1 cellular context compared by ENCODE assay signal in genomic region chr17:28335201-28335958, GRCh38.
TF ChIP-seq lines count a peak whose summit lies in the region.

A gene with protein sequence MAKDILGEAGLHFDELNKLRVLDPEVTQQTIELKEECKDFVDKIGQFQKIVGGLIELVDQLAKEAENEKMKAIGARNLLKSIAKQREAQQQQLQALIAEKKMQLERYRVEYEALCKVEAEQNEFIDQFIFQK (minus strand): TSS chr17:28335472. CDS start chr17:28331985, 3,487 bp downstream.
Gene TNFAIP1, plus strand, starts transcription at chr17:28335761. Its CDS starts 3,761 bp downstream, at chr17:28339522.

TF ChIP-seq in HepG2, 621 proteins besides CTCF, POLR2A, EP300 and RAD21 (continued from another document and continues in another):
- TF ChIP-seq, protein P1, sequence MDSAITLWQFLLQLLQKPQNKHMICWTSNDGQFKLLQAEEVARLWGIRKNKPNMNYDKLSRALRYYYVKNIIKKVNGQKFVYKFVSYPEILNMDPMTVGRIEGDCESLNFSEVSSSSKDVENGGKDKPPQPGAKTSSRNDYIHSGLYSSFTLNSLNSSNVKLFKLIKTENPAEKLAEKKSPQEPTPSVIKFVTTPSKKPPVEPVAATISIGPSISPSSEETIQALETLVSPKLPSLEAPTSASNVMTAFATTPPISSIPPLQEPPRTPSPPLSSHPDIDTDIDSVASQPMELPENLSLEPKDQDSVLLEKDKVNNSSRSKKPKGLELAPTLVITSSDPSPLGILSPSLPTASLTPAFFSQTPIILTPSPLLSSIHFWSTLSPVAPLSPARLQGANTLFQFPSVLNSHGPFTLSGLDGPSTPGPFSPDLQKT (CRISPR knock-in tag; IDR thresholded peaks at IDR 0.05; ENCODE audit: borderline replicate concordance), result no peak
- TF ChIP-seq ZNF746 (CRISPR knock-in tag; IDR thresholded peaks at IDR 0.05) (no peak), XRCC5 (optimal IDR thresholded peaks at IDR 0.05; ENCODE audit: low read length) (peak; percentile 91), IRX3 (CRISPR knock-in tag; IDR thresholded peaks at IDR 0.05; ENCODE audit: borderline replicate concordance, low read depth) (0 out of 2 replicates have a peak, but pooled peaks have one; percentile 34), IKZF5 (CRISPR knock-in tag; IDR thresholded peaks at IDR 0.05) (peak; percentile 77), CHD2 (IDR thresholded peaks at IDR 0.05; ENCODE audit: low read depth, low read length) (peak; percentile 71), ZKSCAN8 (CRISPR knock-in tag; IDR thresholded peaks at IDR 0.05; ENCODE audit: borderline replicate concordance) (no peak), ZSCAN21 (CRISPR knock-in tag; IDR thresholded peaks at IDR 0.05; ENCODE audit: borderline replicate concordance) (no peak; the same call in 1 of the 2 replicates), CCDC6 (CRISPR knock-in tag; IDR thresholded peaks at IDR 0.05) (0 out of 2 replicates have a peak, but pooled peaks have one; percentile 35), ZNF558 (CRISPR knock-in tag; IDR thresholded peaks at IDR 0.05; ENCODE audit: borderline replicate concordance) (0 out of 2 replicates have a peak, but pooled peaks have one; percentile 9), ZNF17 (CRISPR knock-in tag; IDR thresholded peaks at IDR 0.05) (no peak), GPBP1L1 (CRISPR knock-in tag; IDR thresholded peaks at IDR 0.05) (no peak), JUND (CRISPR knock-in tag; IDR thresholded peaks at IDR 0.05) (peak; percentile 92), ZNF20 (CRISPR knock-in tag; IDR thresholded peaks at IDR 0.05) (no peak; the same call in 1 of the 2 replicates), ZNF235 (CRISPR knock-in tag; IDR thresholded peaks at IDR 0.05; ENCODE audit: borderline replicate concordance) (0 out of 2 replicates have a peak, but pooled peaks have one; percentile 22), SP4 (CRISPR knock-in tag; IDR thresholded peaks at IDR 0.05) (peak; percentile 85), MAFK (conservative IDR thresholded peaks at IDR 0.05 in 1 of 2, IDR thresholded peaks at IDR 0.05 in 1 of 2; ENCODE audit: low read length in 2 of 2) (no peak), BHLHE40 (IDR thresholded peaks at IDR 0.05; ENCODE audit: low read length) (no peak; the same call in 1 of the 2 replicates), REST (IDR thresholded peaks at IDR 0.05; ENCODE audit: borderline replicate concordance in 1 of 2, low read depth in 1 of 2, low read length in 2 of 2) (no peak), RFX5 (IDR thresholded peaks at IDR 0.05; ENCODE audit: low read depth, low read length) (peak; percentile 82; the same call in 1 of the 2 replicates), TBL1XR1 (IDR thresholded peaks at IDR 0.05; ENCODE audit: borderline replicate concordance, low read length, partially characterized antibody) (peak; percentile 93), TEAD2 (CRISPR knock-in tag; IDR thresholded peaks at IDR 0.05) (no peak), TFAP4 (IDR thresholded peaks at IDR 0.05; ENCODE audit: borderline replicate concordance, low read depth) (peak; percentile 73; the same call in 1 of the 2 replicates), NR2C2 (CRISPR knock-in tag; IDR thresholded peaks at IDR 0.05; ENCODE audit: borderline replicate concordance) (peak; percentile 100), ZNF275 (CRISPR knock-in tag; IDR thresholded peaks at IDR 0.05; ENCODE audit: borderline replicate concordance) (peak; percentile 41; the same call in 1 of the 2 replicates), PAF1 (CRISPR knock-in tag; IDR thresholded peaks at IDR 0.05) (no peak), ELF1 (CRISPR knock-in tag; IDR thresholded peaks at IDR 0.05) (peak; percentile 92), ZNF441 (CRISPR knock-in tag; IDR thresholded peaks at IDR 0.05; ENCODE audit: borderline replicate concordance) (peak; percentile 86; the same call in 1 of the 2 replicates), REPIN1 (CRISPR knock-in tag; IDR thresholded peaks at IDR 0.05; ENCODE audit: borderline replicate concordance, low read depth) (peak; percentile 72; the same call in 1 of the 2 replicates), MZF1 (CRISPR knock-in tag; IDR thresholded peaks at IDR 0.05; ENCODE audit: borderline replicate concordance) (no peak), ZNF333 (CRISPR knock-in tag; IDR thresholded peaks at IDR 0.05; ENCODE audit: borderline replicate concordance) (0 out of 2 replicates have a peak, but pooled peaks have one; percentile 27), TCF7L2 (IDR thresholded peaks at IDR 0.05; ENCODE audit: low read depth, low read length) (no peak), SMAD3 (CRISPR knock-in tag; IDR thresholded peaks at IDR 0.05) (peak; percentile 84; the same call in 1 of the 2 replicates)
- TF ChIP-seq, protein P2, sequence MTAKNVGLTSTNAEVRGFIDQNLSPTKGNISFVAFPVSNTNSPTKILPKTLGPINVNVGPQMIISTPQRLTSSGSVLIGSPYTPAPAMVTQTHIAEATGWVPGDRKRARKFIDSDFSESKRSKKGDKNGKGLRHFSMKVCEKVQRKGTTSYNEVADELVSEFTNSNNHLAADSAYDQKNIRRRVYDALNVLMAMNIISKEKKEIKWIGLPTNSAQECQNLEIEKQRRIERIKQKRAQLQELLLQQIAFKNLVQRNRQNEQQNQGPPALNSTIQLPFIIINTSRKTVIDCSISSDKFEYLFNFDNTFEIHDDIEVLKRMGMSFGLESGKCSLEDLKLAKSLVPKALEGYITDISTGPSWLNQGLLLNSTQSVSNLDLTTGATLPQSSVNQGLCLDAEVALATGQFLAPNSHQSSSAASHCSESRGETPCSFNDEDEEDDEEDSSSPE (CRISPR knock-in tag; IDR thresholded peaks at IDR 0.05), result peak; percentile 57; the same call in 1 of the 2 replicates
- TF ChIP-seq, protein P3, sequence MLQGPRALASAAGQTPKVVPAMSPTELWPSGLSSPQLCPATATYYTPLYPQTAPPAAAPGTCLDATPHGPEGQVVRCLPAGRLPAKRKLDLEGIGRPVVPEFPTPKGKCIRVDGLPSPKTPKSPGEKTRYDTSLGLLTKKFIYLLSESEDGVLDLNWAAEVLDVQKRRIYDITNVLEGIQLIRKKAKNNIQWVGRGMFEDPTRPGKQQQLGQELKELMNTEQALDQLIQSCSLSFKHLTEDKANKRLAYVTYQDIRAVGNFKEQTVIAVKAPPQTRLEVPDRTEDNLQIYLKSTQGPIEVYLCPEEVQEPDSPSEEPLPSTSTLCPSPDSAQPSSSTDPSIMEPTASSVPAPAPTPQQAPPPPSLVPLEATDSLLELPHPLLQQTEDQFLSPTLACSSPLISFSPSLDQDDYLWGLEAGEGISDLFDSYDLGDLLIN (CRISPR knock-in tag; IDR thresholded peaks at IDR 0.05; ENCODE audit: borderline replicate concordance), result no peak
- TF ChIP-seq, protein P4, sequence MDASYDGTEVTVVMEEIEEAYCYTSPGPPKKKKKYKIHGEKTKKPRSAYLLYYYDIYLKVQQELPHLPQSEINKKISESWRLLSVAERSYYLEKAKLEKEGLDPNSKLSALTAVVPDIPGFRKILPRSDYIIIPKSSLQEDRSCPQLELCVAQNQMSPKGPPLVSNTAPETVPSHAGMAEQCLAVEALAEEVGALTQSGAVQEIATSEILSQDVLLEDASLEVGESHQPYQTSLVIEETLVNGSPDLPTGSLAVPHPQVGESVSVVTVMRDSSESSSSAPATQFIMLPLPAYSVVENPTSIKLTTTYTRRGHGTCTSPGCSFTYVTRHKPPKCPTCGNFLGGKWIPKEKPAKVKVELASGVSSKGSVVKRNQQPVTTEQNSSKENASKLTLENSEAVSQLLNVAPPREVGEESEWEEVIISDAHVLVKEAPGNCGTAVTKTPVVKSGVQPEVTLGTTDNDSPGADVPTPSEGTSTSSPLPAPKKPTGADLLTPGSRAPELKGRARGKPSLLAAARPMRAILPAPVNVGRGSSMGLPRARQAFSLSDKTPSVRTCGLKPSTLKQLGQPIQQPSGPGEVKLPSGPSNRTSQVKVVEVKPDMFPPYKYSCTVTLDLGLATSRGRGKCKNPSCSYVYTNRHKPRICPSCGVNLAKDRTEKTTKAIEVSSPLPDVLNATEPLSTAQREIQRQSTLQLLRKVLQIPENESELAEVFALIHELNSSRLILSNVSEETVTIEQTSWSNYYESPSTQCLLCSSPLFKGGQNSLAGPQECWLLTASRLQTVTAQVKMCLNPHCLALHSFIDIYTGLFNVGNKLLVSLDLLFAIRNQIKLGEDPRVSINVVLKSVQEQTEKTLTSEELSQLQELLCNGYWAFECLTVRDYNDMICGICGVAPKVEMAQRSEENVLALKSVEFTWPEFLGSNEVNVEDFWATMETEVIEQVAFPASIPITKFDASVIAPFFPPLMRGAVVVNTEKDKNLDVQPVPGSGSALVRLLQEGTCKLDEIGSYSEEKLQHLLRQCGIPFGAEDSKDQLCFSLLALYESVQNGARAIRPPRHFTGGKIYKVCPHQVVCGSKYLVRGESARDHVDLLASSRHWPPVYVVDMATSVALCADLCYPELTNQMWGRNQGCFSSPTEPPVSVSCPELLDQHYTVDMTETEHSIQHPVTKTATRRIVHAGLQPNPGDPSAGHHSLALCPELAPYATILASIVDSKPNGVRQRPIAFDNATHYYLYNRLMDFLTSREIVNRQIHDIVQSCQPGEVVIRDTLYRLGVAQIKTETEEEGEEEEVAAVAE (CRISPR knock-in tag; IDR thresholded peaks at IDR 0.05; ENCODE audit: borderline replicate concordance), result peak; percentile 22; the same call in 1 of the 2 replicates
- TF ChIP-seq, protein P5, sequence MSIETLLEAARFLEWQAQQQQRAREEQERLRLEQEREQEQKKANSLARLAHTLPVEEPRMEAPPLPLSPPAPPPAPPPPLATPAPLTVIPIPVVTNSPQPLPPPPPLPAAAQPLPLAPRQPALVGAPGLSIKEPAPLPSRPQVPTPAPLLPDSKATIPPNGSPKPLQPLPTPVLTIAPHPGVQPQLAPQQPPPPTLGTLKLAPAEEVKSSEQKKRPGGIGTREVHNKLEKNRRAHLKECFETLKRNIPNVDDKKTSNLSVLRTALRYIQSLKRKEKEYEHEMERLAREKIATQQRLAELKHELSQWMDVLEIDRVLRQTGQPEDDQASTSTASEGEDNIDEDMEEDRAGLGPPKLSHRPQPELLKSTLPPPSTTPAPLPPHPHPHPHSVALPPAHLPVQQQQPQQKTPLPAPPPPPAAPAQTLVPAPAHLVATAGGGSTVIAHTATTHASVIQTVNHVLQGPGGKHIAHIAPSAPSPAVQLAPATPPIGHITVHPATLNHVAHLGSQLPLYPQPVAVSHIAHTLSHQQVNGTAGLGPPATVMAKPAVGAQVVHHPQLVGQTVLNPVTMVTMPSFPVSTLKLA (IDR thresholded peaks at IDR 0.05), result peak; percentile 21; the same call in 1 of the 2 replicates
